ENCODE assay signal across 2 cellular contexts in genomic region chr17:80964859-80965580, GRCh38.
TF ChIP-seq lines count a peak whose summit lies in the region.

No MANE protein-coding gene starts in this region.

TF ChIP-seq in K562, 482 proteins besides CTCF, POLR2A, EP300 and RAD21 (continues in another document):
- TF ChIP-seq RBM17 (IDR thresholded peaks at IDR 0.05; ENCODE audit: borderline replicate concordance, low read depth, low read length) (no peak), HES1 (IDR thresholded peaks at IDR 0.05; ENCODE audit: low read depth) (no peak), ZNF184 (CRISPR knock-in tag; IDR thresholded peaks at IDR 0.05) (no peak), ZNF431 (CRISPR knock-in tag; IDR thresholded peaks at IDR 0.05) (no peak), ATF6 (CRISPR knock-in tag; IDR thresholded peaks at IDR 0.05) (no peak), ZBTB43 (CRISPR knock-in tag; IDR thresholded peaks at IDR 0.05) (no peak), TEAD1 (CRISPR knock-in tag; IDR thresholded peaks at IDR 0.05) (no peak), ZNF347 (CRISPR knock-in tag; IDR thresholded peaks at IDR 0.05; ENCODE audit: low read depth) (no peak), CREM (IDR thresholded peaks at IDR 0.05; ENCODE audit: low read depth) (no peak), TGIF2 (CRISPR knock-in tag; IDR thresholded peaks at IDR 0.05) (no peak), ESRRA (IDR thresholded peaks at IDR 0.05; ENCODE audit: borderline replicate concordance, low read depth) (no peak), CHD2 (IDR thresholded peaks at IDR 0.05; ENCODE audit: low read depth, low read length) (no peak), UBTF (IDR thresholded peaks at IDR 0.05; ENCODE audit: borderline replicate concordance in 1 of 2, low read depth in 2 of 2, low read length in 2 of 2) (no peak), RBBP5 (IDR thresholded peaks at IDR 0.05; ENCODE audit: borderline replicate concordance, insufficient read depth, low read length, poor library complexity, severe bottlenecking) (no peak), FOS (IDR thresholded peaks at IDR 0.05; ENCODE audit: extremely low read depth, insufficient read length) (no peak), ZNF280A (IDR thresholded peaks at IDR 0.05; ENCODE audit: low read depth, partially characterized antibody) (no peak), CLOCK (CRISPR knock-in tag; IDR thresholded peaks at IDR 0.05; ENCODE audit: borderline replicate concordance) (no peak), THRAP3 (IDR thresholded peaks at IDR 0.05; ENCODE audit: borderline replicate concordance) (no peak), ZNF282 (CRISPR knock-in tag; IDR thresholded peaks at IDR 0.05) (no peak)

TF ChIP-seq in HepG2, 621 proteins besides CTCF, POLR2A, EP300 and RAD21:
- TF ChIP-seq ZZZ3 (CRISPR knock-in tag; IDR thresholded peaks at IDR 0.05; ENCODE audit: borderline replicate concordance) (no peak), TRIM22 (IDR thresholded peaks at IDR 0.05) (no peak), ZNF615 (CRISPR knock-in tag; IDR thresholded peaks at IDR 0.05; ENCODE audit: borderline replicate concordance) (no peak), SNRNP70 (IDR thresholded peaks at IDR 0.05; ENCODE audit: low read depth, low read length) (no peak), ZBTB20 (CRISPR knock-in tag; IDR thresholded peaks at IDR 0.05; ENCODE audit: borderline replicate concordance, low read depth) (no peak), MLLT10 (CRISPR knock-in tag; IDR thresholded peaks at IDR 0.05) (no peak), ZNF333 (CRISPR knock-in tag; IDR thresholded peaks at IDR 0.05; ENCODE audit: borderline replicate concordance) (no peak), ZNF225 (CRISPR knock-in tag; IDR thresholded peaks at IDR 0.05) (no peak), AFF4 (CRISPR knock-in tag; IDR thresholded peaks at IDR 0.05) (no peak), ZNF816 (CRISPR knock-in tag; IDR thresholded peaks at IDR 0.05; ENCODE audit: borderline replicate concordance) (no peak), ARNT2 (CRISPR knock-in tag; IDR thresholded peaks at IDR 0.05; ENCODE audit: low read depth) (no peak), IRF1 (CRISPR knock-in tag; IDR thresholded peaks at IDR 0.05; ENCODE audit: low read depth) (no peak), KDM5B (CRISPR knock-in tag; IDR thresholded peaks at IDR 0.05; ENCODE audit: borderline replicate concordance) (peak; percentile 32; the same call in 1 of the 2 replicates), ZNF839 (CRISPR knock-in tag; IDR thresholded peaks at IDR 0.05; ENCODE audit: borderline replicate concordance) (no peak), ATF3 (CRISPR knock-in tag; IDR thresholded peaks at IDR 0.05) (no peak), ZNF891 (CRISPR knock-in tag; IDR thresholded peaks at IDR 0.05) (peak; percentile 19; the same call in 1 of the 2 replicates), AGO2 (optimal IDR thresholded peaks at IDR 0.05; ENCODE audit: low read depth, low read length) (peak; percentile 77), ZNF781 (CRISPR knock-in tag; IDR thresholded peaks at IDR 0.05; ENCODE audit: borderline replicate concordance, not compliant biosample characterization) (no peak), ZNF7 (CRISPR knock-in tag; IDR thresholded peaks at IDR 0.05) (no peak), RFXANK (CRISPR knock-in tag; IDR thresholded peaks at IDR 0.05) (no peak), ARNT (IDR thresholded peaks at IDR 0.05) (no peak), EZH2 (conservative IDR thresholded peaks at IDR 0.05; ENCODE audit: low read depth, low read length) (no peak), HES4 (CRISPR knock-in tag; IDR thresholded peaks at IDR 0.05; ENCODE audit: borderline replicate concordance) (no peak), KMT2B (CRISPR knock-in tag; IDR thresholded peaks at IDR 0.05) (no peak), ZKSCAN1 (IDR thresholded peaks at IDR 0.05; ENCODE audit: low read length) (no peak), HBP1 (CRISPR knock-in tag; IDR thresholded peaks at IDR 0.05; ENCODE audit: low read depth) (no peak), ZNF687 (CRISPR knock-in tag; IDR thresholded peaks at IDR 0.05) (peak; percentile 26; the same call in 1 of the 2 replicates), ATF7 (IDR thresholded peaks at IDR 0.05) (no peak), ATF7 (CRISPR knock-in tag; IDR thresholded peaks at IDR 0.05) (no peak), IKZF1 (IDR thresholded peaks at IDR 0.05) (no peak), ZNF263 (CRISPR knock-in tag; IDR thresholded peaks at IDR 0.05) (no peak), ZNF768 (CRISPR knock-in tag; IDR thresholded peaks at IDR 0.05) (0 out of 2 replicates have a peak, but pooled peaks have one; percentile 28), ZNF350 (CRISPR knock-in tag; IDR thresholded peaks at IDR 0.05; ENCODE audit: borderline replicate concordance, low read depth) (no peak), ZBTB33 (CRISPR knock-in tag; IDR thresholded peaks at IDR 0.05) (no peak), ZNF232 (CRISPR knock-in tag; IDR thresholded peaks at IDR 0.05; ENCODE audit: borderline replicate concordance) (no peak), ZNF773 (CRISPR knock-in tag; IDR thresholded peaks at IDR 0.05; ENCODE audit: borderline replicate concordance) (no peak), FLYWCH1 (CRISPR knock-in tag; IDR thresholded peaks at IDR 0.05) (no peak), GABPB1 (CRISPR knock-in tag; IDR thresholded peaks at IDR 0.05) (no peak), PLSCR1 (CRISPR knock-in tag; IDR thresholded peaks at IDR 0.05; ENCODE audit: borderline replicate concordance) (no peak), SKI (IDR thresholded peaks at IDR 0.05; ENCODE audit: partially characterized antibody) (no peak), TOE1 (CRISPR knock-in tag; IDR thresholded peaks at IDR 0.05) (no peak)
TF ChIP-seq in HepG2: peak in this region for 5.
